1 cellular context compared by ENCODE assay signal in genomic region chr3:125102470-125102869, GRCh38.
TF ChIP-seq lines count a peak whose summit lies in the region.

No MANE protein-coding gene starts in this region.

TF ChIP-seq in GM23338, 12 proteins besides CTCF, POLR2A, EP300 and RAD21 (continued from another document):
- no peak for TF ChIP-seq JUNB (IDR thresholded peaks at IDR 0.05; ENCODE audit: unreplicated experiment)
- no peak for TF ChIP-seq EZH2phosphoT487 (IDR thresholded peaks at IDR 0.05; ENCODE audit: unreplicated experiment)
- TF ChIP-seq ZNF114 (CRISPR knock-in tag; IDR thresholded peaks at IDR 0.05) = no peak
- no peak for TF ChIP-seq EZH2 (IDR thresholded peaks at IDR 0.05; ENCODE audit: low read depth, unreplicated experiment)
- no peak for TF ChIP-seq STAT1 (IDR thresholded peaks at IDR 0.05; ENCODE audit: unreplicated experiment)
- TF ChIP-seq REST (IDR thresholded peaks at IDR 0.05; ENCODE audit: unreplicated experiment) = no peak
- TF ChIP-seq POLR2AphosphoS5 (IDR thresholded peaks at IDR 0.05; ENCODE audit: low read depth) = no peak
